17 cellular contexts compared by ENCODE assay signal in the genomic region with DNA sequence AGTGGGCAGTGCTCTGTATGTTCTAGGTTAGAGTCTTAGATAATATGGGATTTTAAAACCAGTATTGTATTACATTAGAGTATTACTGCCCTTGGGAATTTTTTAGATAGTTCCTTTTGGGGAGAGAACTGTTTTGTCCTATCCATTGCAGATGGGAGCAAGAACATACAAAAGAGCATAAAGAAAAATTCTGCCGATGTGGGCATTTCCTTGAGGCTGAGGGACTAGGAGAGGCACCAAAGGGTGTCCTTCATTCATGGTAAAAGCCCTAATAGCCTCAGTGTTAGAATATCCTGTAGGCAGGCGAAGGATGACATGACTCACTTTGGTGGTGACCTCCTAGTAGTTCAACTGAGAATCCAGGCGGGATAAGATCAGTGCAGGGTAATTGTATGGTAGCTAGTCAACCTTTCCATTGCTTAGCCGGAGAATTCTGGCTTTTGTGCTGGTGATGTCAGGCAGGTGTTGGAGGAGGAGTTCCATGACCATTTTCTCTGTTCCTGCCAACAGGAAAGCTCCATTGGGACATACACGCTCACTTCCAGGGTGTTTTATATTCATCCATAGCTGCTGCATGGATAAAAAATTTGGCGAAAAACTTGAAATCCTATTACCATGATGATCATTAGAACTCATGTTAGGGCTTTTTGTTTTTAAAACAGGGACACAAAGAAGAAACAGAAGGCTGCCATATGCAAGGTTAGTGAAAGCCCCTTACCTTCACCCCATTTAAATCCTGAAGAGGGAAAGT. TPM values are rescaled to one million over a fixed set of nuclear protein-coding genes. Genes with fewer than 3 reads are reported as not detected.
A peak's percentile ranks its signal among the peaks of the same experiment; 100 is the strongest.
DNase-seq lines count a peak whose midpoint lies in the region; FAIRE-seq and TF ChIP-seq lines count a peak whose summit lies in the region.
"Had no signal": no experiment of that assay in that cellular context is flagged by ENCODE, and none has a peak within 500 bp of the region (broad histone marks: within the 10 kb centered on the region; RNA-seq: fewer than 3 reads in every experiment).

No MANE protein-coding gene starts in this region.

- H3K27ac Mint-ChIP-seq in astrocyte (ENCODE audit: unreplicated experiment) = peak overlapping the region; percentile 34
- H3K27ac Mint-ChIP-seq: CD4-positive, alpha-beta T cell; nephron progenitor cell had no signal

- H3K9me3 ChIP-seq in astrocyte (ENCODE audit: insufficient read depth, low read depth, low read length) (no peaks in the 10 kb centered on the region), subcutaneous abdominal adipose tissue (ENCODE audit: control insufficient read depth in 5 of 5, low read length in 5 of 5) (no peaks in the 10 kb centered on the region)
- H3K9me3 ChIP-seq: sigmoid colon had no signal

- no peaks in the 10 kb centered on the region for H4K20me1 ChIP-seq in astrocyte (ENCODE audit: insufficient read depth, low read length)

- H3K36me3 ChIP-seq in astrocyte (ENCODE audit: insufficient read depth, low read length) (no peaks in the 10 kb centered on the region), subcutaneous abdominal adipose tissue (ENCODE audit: control insufficient read depth in 5 of 5, insufficient read depth in 5 of 5, low read length in 5 of 5) (peaks cover 0 to 3% (median 0%) of the 10 kb centered on the region in 5 donors)
- H3K36me3 ChIP-seq: sigmoid colon had no signal

- H3K4me1 ChIP-seq in astrocyte (ENCODE audit: insufficient read depth, low read length) (peaks cover 19% of the 10 kb centered on the region), subcutaneous abdominal adipose tissue (ENCODE audit: control insufficient read depth in 5 of 5, insufficient read depth in 5 of 5, low read length in 5 of 5) (peaks cover 21 to 95% (median 62%) of the 10 kb centered on the region in 5 donors)

- TF ChIP-seq CTCF in astrocyte (IDR thresholded peaks at IDR 0.05; ENCODE audit: insufficient read depth, low read depth, low read length) = no peak

- H3K36me3 Mint-ChIP-seq in astrocyte (ENCODE audit: low read depth, unreplicated experiment) = peaks cover 2% of the 10 kb centered on the region

- no peaks in the 10 kb centered on the region for H3K79me2 ChIP-seq in astrocyte (ENCODE audit: insufficient read depth, low read length)

- H3K27me3 ChIP-seq in astrocyte (ENCODE audit: insufficient read depth, low read length) (no peaks in the 10 kb centered on the region), subcutaneous abdominal adipose tissue (ENCODE audit: control insufficient read depth in 5 of 5, insufficient read depth in 4 of 5, low read length in 5 of 5) (no peaks in the 10 kb centered on the region)
- H3K27me3 ChIP-seq: sigmoid colon had no signal

- FAIRE-seq in astrocyte (lab: Jason Lieb, UNC) = no peak

- no peak overlapping the region for H2AFZ ChIP-seq in astrocyte (ENCODE audit: low read depth, low read length)

- H3K4me3 ChIP-seq in astrocyte (ENCODE audit: insufficient read depth, low read depth, low read length) = no peak overlapping the region
- no peak overlapping the region for H3K4me3 ChIP-seq in subcutaneous abdominal adipose tissue (ENCODE audit: low read depth in 1 of 5, low read length in 5 of 5)
- H3K4me3 ChIP-seq: sigmoid colon had no signal

- DNase-seq in SIG-M5 treated with dmso at 0.1 percent for 504 hours (lab: John Stamatoyannopoulos, UW; ENCODE audit: unreplicated experiment) (peak; percentile 17), SIG-M5 (lab: John Stamatoyannopoulos, UW) (no peak), astrocyte (ENCODE audit: low read depth) (peak; percentile 80), iris pigment epithelial cell (ENCODE audit: low read depth) (peak; percentile 82), NCI-H345 treated with DMSO at 0.1 percent for 48 hours (lab: John Stamatoyannopoulos, UW; ENCODE audit: unreplicated experiment) (no peak), NCI-H524 treated with DMSO at 0.1 percent for 48 hours (lab: John Stamatoyannopoulos, UW) (no peak)
- DNase-seq in stimulated activated CD4-positive, alpha-beta T cell treated with anti-CD3 and anti-CD28 coated beads, Interleukin-4, amount 100 ng/mL, for 1 hour = no peak
- DNase-seq: activated CD4-positive, CD25-positive, alpha-beta regulatory T cell treated with anti-CD3 and anti-CD28 coated beads, Interleukin-2, amount 50 U/mL, for 72 hours; activated CD8-positive, alpha-beta memory T cell treated with anti-CD3 and anti-CD28 coated beads, Interleukin-2, amount 50 U/mL, for 4 hours; activated naive CD4-positive, alpha-beta T cell treated with anti-CD3 and anti-CD28 coated beads, Interleukin-2, amount 50 U/mL, for 16 hours; CD4-positive, alpha-beta T cell; MV-4-11; nephron progenitor cell; sigmoid colon; stimulated activated CD4-positive, alpha-beta T cell treated with anti-CD3 and anti-CD28 coated beads, Interleukin-4, amount 100 ng/mL, for 4 hours had no signal

- H3K4me1 Mint-ChIP-seq in astrocyte (ENCODE audit: low read depth, unreplicated experiment) = peaks cover 22% of the 10 kb centered on the region
- H3K4me1 Mint-ChIP-seq: central memory CD8-positive, alpha-beta T cell had no signal

- H3K27me3 Mint-ChIP-seq in astrocyte (ENCODE audit: low read depth, unreplicated experiment) = peaks cover 3% of the 10 kb centered on the region
- H3K27me3 Mint-ChIP-seq: CD4-positive, alpha-beta T cell had no signal

- H3K9ac ChIP-seq in astrocyte (ENCODE audit: low read length) (no peak overlapping the region), subcutaneous abdominal adipose tissue (ENCODE audit: low read length in 5 of 5) (no peak overlapping the region)

- H3K9me3 Mint-ChIP-seq in astrocyte (ENCODE audit: unreplicated experiment) = no peaks in the 10 kb centered on the region
- H3K9me3 Mint-ChIP-seq: CD4-positive, alpha-beta T cell; central memory CD8-positive, alpha-beta T cell; nephron progenitor cell had no signal

- no peak overlapping the region for H3K4me2 ChIP-seq in astrocyte (ENCODE audit: low read length)

- H3K4me3 Mint-ChIP-seq in astrocyte (ENCODE audit: unreplicated experiment) = no peak overlapping the region
- H3K4me3 Mint-ChIP-seq: CD4-positive, alpha-beta T cell; central memory CD8-positive, alpha-beta T cell; nephron progenitor cell had no signal

- H3K27ac ChIP-seq in astrocyte (ENCODE audit: low read depth, low read length) = no peak overlapping the region
- H3K27ac ChIP-seq in subcutaneous abdominal adipose tissue (ENCODE audit: low read depth, low read length) = peak overlapping the region; percentile 50
- H3K27ac ChIP-seq: sigmoid colon had no signal

RNA-seq across cellular contexts. Expression of gene EPAS1, which starts 28.1 kb away (rescaled TPM):
- 42.8 and 42.9 TPM in 2 replicates for total RNA-seq in astrocyte

Comparison
In these comparisons a context has a peak if more than half of its experiments do, and no peak if none do; other contexts are left out.
1. DNase-seq: peak in SIG-M5 treated with dmso at 0.1 percent for 504 hours (single experiment), astrocyte (single experiment) and iris pigment epithelial cell (single experiment); none in SIG-M5 (single experiment), NCI-H345 treated with DMSO at 0.1 percent for 48 hours (single experiment), NCI-H524 treated with DMSO at 0.1 percent for 48 hours (single experiment) and stimulated activated CD4-positive, alpha-beta T cell treated with anti-CD3 and anti-CD28 coated beads, Interleukin-4, amount 100 ng/mL, for 1 hour (single experiment).